ENCODE assay signal across 7 cellular contexts in the genomic region with DNA sequence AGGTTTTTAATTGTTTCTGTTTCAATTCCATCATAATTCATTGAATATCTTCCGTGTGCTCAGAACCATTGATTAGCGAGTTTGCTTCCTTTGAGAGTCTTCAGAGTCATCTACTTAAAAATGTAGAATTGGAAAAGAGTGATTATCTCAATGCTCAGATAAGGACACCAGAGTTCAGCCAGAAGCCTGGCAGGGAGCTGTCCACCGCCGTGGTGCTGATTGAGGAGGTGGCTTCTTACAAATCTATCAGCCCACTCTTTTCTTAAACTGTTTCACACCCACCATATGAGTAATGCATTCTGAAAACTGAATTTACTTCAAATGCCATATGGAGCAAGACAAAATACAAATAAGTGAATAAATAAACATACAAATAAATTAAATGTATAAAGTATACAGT.
A peak's percentile ranks its signal among the peaks of the same experiment; 100 is the strongest.
DNase-seq lines count a peak whose midpoint lies in the region; ATAC-seq, FAIRE-seq and TF ChIP-seq lines count a peak whose summit lies in the region.

No MANE protein-coding gene starts in this region.

- no peak for TF ChIP-seq POLR2A in suprapubic skin (IDR thresholded peaks at IDR 0.05)

- H3K4me3 ChIP-seq in SK-N-SH (ENCODE audit: low read depth in 2 of 2, low read length in 1 of 2) = no peak overlapping the region
- no peak overlapping the region for H3K4me3 ChIP-seq in small intestine (ENCODE audit: low read depth in 1 of 2, low read length in 2 of 2)
- H3K4me3 ChIP-seq in suprapubic skin = no peak overlapping the region

- H4K20me1 ChIP-seq in SK-N-SH (ENCODE audit: insufficient read depth) = peaks cover 40% of the 10 kb centered on the region

- no peak overlapping the region for H3K4me2 ChIP-seq in SK-N-SH

- H3K9me3 ChIP-seq in SK-N-SH = no peaks in the 10 kb centered on the region
- no peaks in the 10 kb centered on the region for H3K9me3 ChIP-seq in small intestine (ENCODE audit: control insufficient read depth, low read depth)
- H3K9me3 ChIP-seq in suprapubic skin = no peaks in the 10 kb centered on the region

- 95% methylated on average over 4 of the region's 4 CpGs for WGBS in SK-N-SH (ENCODE audit: low lambda C conversion rate)
- 47 to 48% (median 47%) methylated on average over 4 of the region's 4 CpGs for WGBS in small intestine, 3 donors
- WGBS in suprapubic skin = 55% methylated on average over 4 of the region's 4 CpGs

- TF ChIP-seq CTCF in SK-N-SH (IDR thresholded peaks at IDR 0.05) (no peak), suprapubic skin (IDR thresholded peaks at IDR 0.05) (no peak), glutamatergic neuron (IDR thresholded peaks at IDR 0.05; ENCODE audit: partially characterized antibody, unreplicated experiment) (no peak)

- no peak overlapping the region for H3K9ac ChIP-seq in SK-N-SH

- peaks cover 2% of the 10 kb centered on the region for H3K9me3 Mint-ChIP-seq in glutamatergic neuron (ENCODE audit: unreplicated experiment)

- no peak overlapping the region for H2AFZ ChIP-seq in SK-N-SH (ENCODE audit: low read depth)

- TF ChIP-seq EP300 in SK-N-SH (IDR thresholded peaks at IDR 0.05; ENCODE audit: borderline replicate concordance in 1 of 2, low read depth in 1 of 2, low read length in 1 of 2) (no peak), suprapubic skin (IDR thresholded peaks at IDR 0.05) (no peak)

- peaks cover 13% of the 10 kb centered on the region for H3K4me1 Mint-ChIP-seq in glutamatergic neuron (ENCODE audit: low read depth, unreplicated experiment)

- peaks cover 1% of the 10 kb centered on the region for H3K27me3 Mint-ChIP-seq in glutamatergic neuron (ENCODE audit: unreplicated experiment)

- H3K4me1 ChIP-seq in SK-N-SH (ENCODE audit: control insufficient read depth in 1 of 2, insufficient read depth in 2 of 2, low read depth in 1 of 2, low read length in 1 of 2) = peaks cover 0 to 6% of the 10 kb centered on the region in 2 experiments; a peak in 2 of 4 replicates
- H3K4me1 ChIP-seq in small intestine (ENCODE audit: control insufficient read depth in 2 of 2, insufficient read depth in 1 of 2, low read depth in 1 of 2, low read length in 1 of 2) = no peaks in the 10 kb centered on the region
- no peaks in the 10 kb centered on the region for H3K4me1 ChIP-seq in suprapubic skin

- no peaks in the 10 kb centered on the region for H3K36me3 Mint-ChIP-seq in glutamatergic neuron (ENCODE audit: unreplicated experiment)

- H3K27me3 ChIP-seq in SK-N-SH (ENCODE audit: insufficient read depth) (no peaks in the 10 kb centered on the region), small intestine (ENCODE audit: control insufficient read depth in 2 of 2, insufficient read depth in 2 of 2, low read length in 2 of 2) (no peaks in the 10 kb centered on the region), suprapubic skin (no peaks in the 10 kb centered on the region)

- H3K36me3 ChIP-seq in SK-N-SH (replicated peaks in 1 of 2; ENCODE audit: control insufficient read depth in 1 of 2, insufficient read depth in 2 of 2, low read length in 1 of 2) (peaks cover 10 to 14% of the 10 kb centered on the region in 2 experiments), small intestine (ENCODE audit: control insufficient read depth in 2 of 2, insufficient read depth in 2 of 2, low read length in 2 of 2) (no peaks in the 10 kb centered on the region), suprapubic skin (peaks cover 29% of the 10 kb centered on the region)

- H3K27ac Mint-ChIP-seq in glutamatergic neuron (ENCODE audit: unreplicated experiment) = no peak overlapping the region

- POLR2A ChIA-PET in SK-N-SH (lab: Yijun Ruan, JAX) = no interaction called here

- peaks cover 6% of the 10 kb centered on the region for H3F3A ChIP-seq in SK-N-SH (replicated peaks; ENCODE audit: insufficient read depth)

- H3K4me3 Mint-ChIP-seq in glutamatergic neuron (ENCODE audit: unreplicated experiment) = no peak overlapping the region

- H3K27ac ChIP-seq in SK-N-SH (ENCODE audit: low read depth in 2 of 2, low read length in 1 of 2) = no peak overlapping the region
- H3K27ac ChIP-seq in small intestine (ENCODE audit: low read depth in 1 of 2, low read length in 1 of 2) = no peak overlapping the region
- H3K27ac ChIP-seq in suprapubic skin = no peak overlapping the region

- ATAC-seq in HG02571 (IDR thresholded peaks at IDR 0.05; ENCODE audit: unreplicated experiment) = no peak

- no peaks in the 10 kb centered on the region for H3K9me2 ChIP-seq in SK-N-SH

- DNase-seq in HS-5 (ENCODE audit: low read depth) = peak; percentile 6
- no peak for DNase-seq in SK-N-SH
- peak; percentile 10 for DNase-seq in foreskin melanocyte
- DNase-seq in small intestine = peak; percentile 40
- DNase-seq in suprapubic skin (ENCODE audit: low spot score in 2 of 2) = no peak
- no peak for DNase-seq in glutamatergic neuron

- H3K79me2 ChIP-seq in SK-N-SH (ENCODE audit: insufficient read depth) = no peaks in the 10 kb centered on the region

- CTCF ChIA-PET in SK-N-SH (lab: Yijun Ruan, JAX) = no interaction called here

- no peak for FAIRE-seq in small intestine (lab: Jason Lieb, UNC)

- no peak for TF ChIP-seq RAD21 in SK-N-SH (IDR thresholded peaks at IDR 0.05; ENCODE audit: low read length)

TF ChIP-seq in SK-N-SH, 30 proteins besides CTCF, POLR2A, EP300 and RAD21:
- TF ChIP-seq, protein P1, sequence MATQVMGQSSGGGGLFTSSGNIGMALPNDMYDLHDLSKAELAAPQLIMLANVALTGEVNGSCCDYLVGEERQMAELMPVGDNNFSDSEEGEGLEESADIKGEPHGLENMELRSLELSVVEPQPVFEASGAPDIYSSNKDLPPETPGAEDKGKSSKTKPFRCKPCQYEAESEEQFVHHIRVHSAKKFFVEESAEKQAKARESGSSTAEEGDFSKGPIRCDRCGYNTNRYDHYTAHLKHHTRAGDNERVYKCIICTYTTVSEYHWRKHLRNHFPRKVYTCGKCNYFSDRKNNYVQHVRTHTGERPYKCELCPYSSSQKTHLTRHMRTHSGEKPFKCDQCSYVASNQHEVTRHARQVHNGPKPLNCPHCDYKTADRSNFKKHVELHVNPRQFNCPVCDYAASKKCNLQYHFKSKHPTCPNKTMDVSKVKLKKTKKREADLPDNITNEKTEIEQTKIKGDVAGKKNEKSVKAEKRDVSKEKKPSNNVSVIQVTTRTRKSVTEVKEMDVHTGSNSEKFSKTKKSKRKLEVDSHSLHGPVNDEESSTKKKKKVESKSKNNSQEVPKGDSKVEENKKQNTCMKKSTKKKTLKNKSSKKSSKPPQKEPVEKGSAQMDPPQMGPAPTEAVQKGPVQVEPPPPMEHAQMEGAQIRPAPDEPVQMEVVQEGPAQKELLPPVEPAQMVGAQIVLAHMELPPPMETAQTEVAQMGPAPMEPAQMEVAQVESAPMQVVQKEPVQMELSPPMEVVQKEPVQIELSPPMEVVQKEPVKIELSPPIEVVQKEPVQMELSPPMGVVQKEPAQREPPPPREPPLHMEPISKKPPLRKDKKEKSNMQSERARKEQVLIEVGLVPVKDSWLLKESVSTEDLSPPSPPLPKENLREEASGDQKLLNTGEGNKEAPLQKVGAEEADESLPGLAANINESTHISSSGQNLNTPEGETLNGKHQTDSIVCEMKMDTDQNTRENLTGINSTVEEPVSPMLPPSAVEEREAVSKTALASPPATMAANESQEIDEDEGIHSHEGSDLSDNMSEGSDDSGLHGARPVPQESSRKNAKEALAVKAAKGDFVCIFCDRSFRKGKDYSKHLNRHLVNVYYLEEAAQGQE (IDR thresholded peaks at IDR 0.05; ENCODE audit: low read depth, low read length) = peak; percentile 99
- no peak for TF ChIP-seq NRF1 (IDR thresholded peaks at IDR 0.05; ENCODE audit: low read depth, low read length)

Comparison
In these comparisons a context has a peak if more than half of its experiments do, and no peak if none do; other contexts are left out.
1. DNase-seq: peak in HS-5 (single experiment), foreskin melanocyte (single experiment) and small intestine (single experiment); none in SK-N-SH (single experiment), suprapubic skin (0 of 2) and glutamatergic neuron (single experiment).